In genomic region chr17:17985555-17985954, GRCh38 we compare ENCODE assay signal across 11 cellular contexts. TPM values are rescaled to one million over a fixed set of nuclear protein-coding genes. Genes with fewer than 3 reads are reported as not detected.
A peak's percentile ranks its signal among the peaks of the same experiment; 100 is the strongest.
DNase-seq lines count a peak whose midpoint lies in the region; ATAC-seq, FAIRE-seq and TF ChIP-seq lines count a peak whose summit lies in the region.
"Had no signal": no experiment of that assay in that cellular context is flagged by ENCODE, and none has a peak within 500 bp of the region (broad histone marks: within the 10 kb centered on the region; RNA-seq: fewer than 3 reads in every experiment).

No MANE protein-coding gene starts in this region.

- FAIRE-seq in GM19239 (lab: Jason Lieb, UNC), result no peak

- no peaks in the 10 kb centered on the region for H3K27me3 ChIP-seq in uterus
- H3K27me3 ChIP-seq: breast epithelium had no signal

- H3K4me3 ChIP-seq in AG04449 (ENCODE audit: low read depth, low read length), result no peak overlapping the region
- no peak overlapping the region for H3K4me3 ChIP-seq in fibroblast of pulmonary artery (replicated peaks; ENCODE audit: low read depth, low read length)
- no peak overlapping the region for H3K4me3 ChIP-seq in uterus
- H3K4me3 ChIP-seq: breast epithelium had no signal

- ATAC-seq in HG03159 (IDR thresholded peaks at IDR 0.05; ENCODE audit: unreplicated experiment), result no peak

- H3K4me1 ChIP-seq in uterus, result no peaks in the 10 kb centered on the region
- H3K4me1 ChIP-seq: breast epithelium had no signal

- no peaks in the 10 kb centered on the region for H3K36me3 ChIP-seq in uterus
- H3K36me3 ChIP-seq: breast epithelium had no signal

- H3K27ac ChIP-seq in uterus, result no peak overlapping the region
- H3K27ac ChIP-seq: breast epithelium had no signal

- intact Hi-C loops in uterus (cut with DNase I; ENCODE audit: low total_unique reads), result no loop called here

- DNase-seq in AG04449 (ENCODE audit: low read depth, low spot score) (no peak), OCI-M1 (lab: John Stamatoyannopoulos, UW) (peak; percentile 2), fibroblast of pulmonary artery (ENCODE audit: low read depth) (peak; percentile 34), GM19239 (ENCODE audit: insufficient read length, low spot score) (no peak), uterus (no peak)
- no peak for DNase-seq in stimulated activated CD4-positive, alpha-beta T cell treated with anti-CD3 and anti-CD28 coated beads, Interleukin-15, amount 100 ng/mL, for 24 hours
- DNase-seq: activated T-cell treated with anti-CD3 and anti-CD28 coated beads, Interleukin-2, amount 50 U/mL, for 24 hours; foreskin melanocyte had no signal

- TF ChIP-seq CTCF in AG04449 (IDR thresholded peaks at IDR 0.05; ENCODE audit: insufficient read depth, low read length, missing control alignments) (peak; percentile 15), GM12874 (IDR thresholded peaks at IDR 0.05; ENCODE audit: insufficient read depth, low read depth, low read length) (peak; percentile 51), fibroblast of pulmonary artery (IDR thresholded peaks at IDR 0.05; ENCODE audit: low read length, missing control alignments) (peak; percentile 36), uterus (IDR thresholded peaks at IDR 0.05) (no peak)

- TF ChIP-seq POLR2A in uterus (IDR thresholded peaks at IDR 0.05), result no peak

- POLR2A ChIA-PET in AG04449 (lab: Yijun Ruan, JAX), result no interaction called here

- H3K9me3 ChIP-seq in uterus, result no peaks in the 10 kb centered on the region
- H3K9me3 ChIP-seq: breast epithelium had no signal

- CTCF ChIA-PET in AG04449 (lab: Yijun Ruan, JAX), result interaction anchor here (0.8 to 3.1 kb wide), 14 partner anchors 9 to 95 kb away, joined by 3 to 23 read pairs (median 3); partner anchors contain the start of genes DRC3 and TOM1L2

RNA-seq across cellular contexts. Expression of gene DRC3, which starts 12.9 kb away (rescaled TPM):
- total RNA-seq in uterus, result 10 to 100 TPM in 3 of 4 donors, 1 to 10 TPM in 1; 7.7 to 18.5 (median 13.6) TPM

RNA-seq across cellular contexts. Expression of gene TOM1L2, which starts 13.4 kb away (rescaled TPM):
- 10 to 100 TPM; 15.6 to 85.9 (median 34.9) TPM for total RNA-seq in uterus

RNA-seq across cellular contexts. Expression of gene ATPAF2, which starts 53.4 kb away (rescaled TPM):
- 100 to 1,000 TPM in 1 of 4 donors, 10 to 100 TPM in 2, 1 to 10 TPM in 1; 7.9 to 166 (median 20.6) TPM for total RNA-seq in uterus

RNA-seq across cellular contexts. Expression of gene GID4, which starts 53.7 kb away (rescaled TPM):
- 10 to 100 TPM in 3 of 4 donors, 1 to 10 TPM in 1; 2.6 to 22.1 (median 13.4) TPM for total RNA-seq in uterus

Comparison
In these comparisons a context has a peak if more than half of its experiments do, and no peak if none do; other contexts are left out.
1. DNase-seq: peak in OCI-M1 (single experiment) and fibroblast of pulmonary artery (single experiment); none in AG04449 (single experiment), GM19239 (single experiment), stimulated activated CD4-positive, alpha-beta T cell treated with anti-CD3 and anti-CD28 coated beads, Interleukin-15, amount 100 ng/mL, for 24 hours (single experiment) and uterus (0 of 2).
2. CTCF ChIP-seq: peak in AG04449 (single experiment), GM12874 (single experiment) and fibroblast of pulmonary artery (single experiment); none in uterus (0 of 4).